ENCODE assay signal across 8 cellular contexts in the genomic region with DNA sequence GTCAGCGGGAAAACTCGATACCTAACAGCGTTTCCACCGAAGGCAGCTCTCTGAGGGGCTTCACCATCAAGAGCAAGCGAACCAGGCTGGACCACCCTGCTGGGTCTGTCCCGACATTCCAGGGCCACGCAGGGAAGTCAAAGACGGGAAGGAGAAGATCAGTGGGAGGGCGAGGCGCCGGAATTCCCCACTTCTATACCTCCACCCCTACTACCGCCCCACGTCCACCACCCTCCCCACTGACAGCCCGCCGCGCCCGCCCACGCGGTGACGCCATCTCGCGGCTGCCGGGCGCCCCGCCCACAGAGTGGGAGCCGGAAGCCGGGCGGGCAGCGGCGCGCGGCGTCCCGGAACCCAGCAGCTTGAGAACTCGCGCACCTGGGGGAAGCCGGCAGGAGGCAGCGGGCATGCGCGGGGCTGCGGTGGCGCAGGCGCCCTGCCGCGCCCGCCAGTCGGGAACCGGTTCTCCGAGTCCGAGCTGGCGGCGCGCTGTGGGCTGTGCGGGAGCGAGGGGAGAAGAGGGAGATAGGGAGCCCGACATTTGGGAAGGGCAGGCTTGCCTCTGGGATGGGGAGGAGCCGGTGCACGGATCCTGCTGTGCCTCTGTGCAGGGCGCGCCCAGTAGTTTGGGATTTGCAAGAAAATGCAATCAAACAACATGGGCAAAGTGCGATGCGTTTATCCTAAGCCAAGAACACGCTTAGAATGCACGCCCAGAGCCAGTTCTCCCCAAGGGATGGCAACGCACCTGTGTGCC. TPM values are rescaled to one million over a fixed set of nuclear protein-coding genes. Genes with fewer than 3 reads are reported as not detected.
DNase-seq lines count a peak whose midpoint lies in the region; ATAC-seq and TF ChIP-seq lines count a peak whose summit lies in the region.

No MANE protein-coding gene starts in this region.

- H3K27me3 ChIP-seq in kidney epithelial cell (ENCODE audit: control insufficient read depth, insufficient read depth, low read length) = no peaks in the 10 kb centered on the region

- H3K4me3 ChIP-seq in kidney epithelial cell (ENCODE audit: low read depth, low read length) = peak overlapping the region; percentile 71

- no peak for TF ChIP-seq CTCF in kidney epithelial cell (IDR thresholded peaks at IDR 0.05; ENCODE audit: insufficient read depth, low read length, poor library complexity, severe bottlenecking)

- ATAC-seq in GM19025 (IDR thresholded peaks at IDR 0.05; ENCODE audit: low read depth, unreplicated experiment) (peak; percentile 45), HG03175 (IDR thresholded peaks at IDR 0.05; ENCODE audit: unreplicated experiment) (peak; percentile 52)

- DNase-seq in AG20443 (ENCODE audit: low spot score) (peak; percentile 93), NCI-H345 (lab: John Stamatoyannopoulos, UW) (peak; percentile 84), cerebellar cortex (ENCODE audit: low spot score) (peak; percentile 69), kidney epithelial cell (ENCODE audit: low read depth) (peak; percentile 56)
- peak; percentile 95 for DNase-seq in activated CD4-positive, CD25-positive, alpha-beta regulatory T cell treated with anti-CD3 and anti-CD28 coated beads, Interleukin-2, amount 50 U/mL, for 72 hours
- peak; percentile 92 to 93 for DNase-seq in stimulated activated CD4-positive, alpha-beta T cell treated with anti-CD3 and anti-CD28 coated beads, Interleukin-15, amount 100 ng/mL, for 1 hour (ENCODE audit: low read depth in 1 of 2, low spot score in 1 of 2)

- H3K36me3 ChIP-seq in kidney epithelial cell (ENCODE audit: control insufficient read depth, insufficient read depth, low read length) = no peaks in the 10 kb centered on the region

RNA-seq across cellular contexts. Expression of a gene that starts 3.2 kb away (rescaled TPM):
- 12.0 and 15.3 TPM in 2 replicates for total RNA-seq in kidney epithelial cell

Comparison
In these comparisons a context has a peak if more than half of its experiments do, and no peak if none do; other contexts are left out.
1. Peak in every context shown above with its lines: DNase-seq, ATAC-seq and H3K4me3 ChIP-seq.